28 cellular contexts compared by ENCODE assay signal in genomic region chr1:231248778-231249177, GRCh38.
"Had no signal": no experiment of that assay in that cellular context is flagged by ENCODE, and none has a peak within 500 bp of the region (broad histone marks: within the 10 kb centered on the region; RNA-seq: fewer than 3 reads in every experiment).

No MANE protein-coding gene starts in this region.

- H3K27me3 ChIP-seq: cardiac muscle cell, colonic mucosa, gastrocnemius medialis, hepatocyte, neutrophil, upper lobe of right lung had no signal

- H3K9me3 ChIP-seq: colonic mucosa, gastrocnemius medialis, neutrophil, upper lobe of right lung had no signal

- H3K27ac Mint-ChIP-seq: nephron progenitor cell; stimulated activated memory B cell treated with anti-CD40 and anti-IgM and Interleukin-4, amounts not matched to agents 10 μg/mL and 1 μg/mL and 100 μg/mL, for 72 hours; stimulated activated naive CD8-positive, alpha-beta T cell treated with anti-CD3 and anti-CD28 coated beads, Interleukin-15, amount 100 ng/mL, for 72 hours had no signal

- ATAC-seq: activated CD4-positive, CD25-positive, alpha-beta regulatory T cell treated with anti-CD3 and anti-CD28 coated beads, Interleukin-2, amount 50 U/mL, for 24 hours; gastrocnemius medialis; left ventricle myocardium superior; sciatic nerve; stimulated activated memory B cell treated with anti-CD40 and anti-IgM and Interleukin-4, amounts not matched to agents 10 μg/mL and 1 μg/mL and 100 μg/mL, for 72 hours; stimulated activated naive CD8-positive, alpha-beta T cell treated with anti-CD3 and anti-CD28 coated beads, Interleukin-15, amount 100 ng/mL, for 72 hours; upper lobe of right lung had no signal

- H2AFZ ChIP-seq: hepatocyte had no signal

- H3K4me3 Mint-ChIP-seq: activated naive CD8-positive, alpha-beta T cell; naive B cell; nephron progenitor cell; stimulated activated memory B cell treated with anti-CD40 and anti-IgM and Interleukin-4, amounts not matched to agents 10 μg/mL and 1 μg/mL and 100 μg/mL, for 72 hours; stimulated activated naive CD8-positive, alpha-beta T cell treated with anti-CD3 and anti-CD28 coated beads, Interleukin-15, amount 100 ng/mL, for 72 hours had no signal

- H3K4me3 ChIP-seq: cardiac muscle cell, colonic mucosa, gastrocnemius medialis, hepatocyte, skin epidermis, upper lobe of right lung had no signal

- H3K4me1 Mint-ChIP-seq: nephron progenitor cell had no signal

- H3K27ac ChIP-seq: cardiac muscle cell, colonic mucosa, gastrocnemius medialis, hepatocyte, neutrophil, skin epidermis, upper lobe of right lung, VCaP had no signal

- DNase-seq: activated CD4-positive, alpha-beta T cell treated with anti-CD3 and anti-CD28 coated beads for 48 hours; activated CD4-positive, alpha-beta T cell treated with anti-CD3 and anti-CD28 coated beads, Interleukin-2, amount 50 U/mL, for 48 hours; activated CD8-positive, alpha-beta memory T cell treated with anti-CD3 and anti-CD28 coated beads for 24 hours; activated effector memory CD4-positive, alpha-beta T cell treated with Interleukin-2 at 50 U/mL for 16 hours; activated naive CD4-positive, alpha-beta T cell treated with Interleukin-2 at 50 U/mL for 16 hours; anterior cingulate cortex; cerebellar nuclear complex; colonic mucosa; effector CD8-positive, alpha-beta T cell; gastrocnemius medialis; islet precursor cell; left ventricle myocardium superior; naive B cell; nephron progenitor cell; stimulated activated CD4-positive, alpha-beta T cell treated with anti-CD3 and anti-CD28 coated beads, Interleukin-12 subunit alpha, Interleukin-12 subunit beta, amount 100 ng/mL, for 4 hours; stimulated activated CD4-positive, alpha-beta T cell treated with anti-CD3 and anti-CD28 coated beads, Interleukin-4, amount 100 ng/mL, for 1 hour; stimulated activated naive CD8-positive, alpha-beta T cell treated with anti-CD3 and anti-CD28 coated beads, Interleukin-15, amount 100 ng/mL, for 72 hours; substantia nigra; upper lobe of right lung had no signal

- H3K27me3 Mint-ChIP-seq: activated naive CD8-positive, alpha-beta T cell; naive B cell; stimulated activated memory B cell treated with anti-CD40 and anti-IgM and Interleukin-4, amounts not matched to agents 10 μg/mL and 1 μg/mL and 100 μg/mL, for 72 hours; stimulated activated naive CD8-positive, alpha-beta T cell treated with anti-CD3 and anti-CD28 coated beads, Interleukin-15, amount 100 ng/mL, for 72 hours had no signal

- H3K9me3 Mint-ChIP-seq: naive B cell; nephron progenitor cell; stimulated activated memory B cell treated with anti-CD40 and anti-IgM and Interleukin-4, amounts not matched to agents 10 μg/mL and 1 μg/mL and 100 μg/mL, for 72 hours; stimulated activated naive CD8-positive, alpha-beta T cell treated with anti-CD3 and anti-CD28 coated beads, Interleukin-15, amount 100 ng/mL, for 72 hours had no signal

- H3K4me1 ChIP-seq: colonic mucosa, upper lobe of right lung had no signal

- H3K4me2 ChIP-seq: hepatocyte had no signal
